In the genomic region with DNA sequence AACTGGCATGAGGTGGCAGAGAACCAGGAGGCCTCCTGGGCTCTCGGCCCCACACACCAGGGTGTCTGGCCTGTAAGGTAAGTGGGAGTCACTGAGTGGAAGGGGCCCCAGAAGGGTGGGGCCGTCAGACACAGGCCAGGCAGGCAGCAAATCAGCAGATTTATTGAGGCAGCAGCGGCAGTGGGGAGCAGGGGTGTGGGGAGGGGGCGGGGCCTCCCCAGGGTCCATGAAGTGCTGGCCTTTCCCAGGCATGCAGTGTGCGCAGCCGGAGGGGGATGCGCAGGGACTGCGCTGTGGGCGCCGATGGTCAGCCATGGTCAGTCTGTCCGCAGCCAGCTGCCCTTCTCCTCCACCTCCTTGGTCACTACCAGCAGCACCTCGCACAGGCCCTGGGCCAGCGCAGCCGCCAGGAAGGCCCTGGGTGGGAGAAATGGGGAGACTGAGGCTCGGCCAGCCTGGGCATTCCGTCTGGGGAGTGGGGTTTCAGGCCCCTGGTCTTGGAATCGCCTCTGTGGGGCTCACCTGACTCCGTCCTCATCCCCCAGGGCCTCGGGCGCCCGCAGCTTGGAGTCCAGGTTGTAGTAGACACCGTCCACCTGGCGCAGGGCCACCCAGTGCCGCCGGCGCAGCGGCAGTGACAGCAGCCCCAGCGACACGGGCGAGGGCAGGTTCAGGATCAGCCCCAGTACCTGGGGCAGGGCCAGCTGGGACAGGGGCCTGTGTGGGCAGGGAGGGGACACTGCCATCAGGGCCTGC, we compare ENCODE assay signal across 23 cellular contexts. TPM values are rescaled to one million over a fixed set of nuclear protein-coding genes. Genes with fewer than 3 reads are reported as not detected.
DNase-seq lines count a peak whose midpoint lies in the region; ATAC-seq, FAIRE-seq and TF ChIP-seq lines count a peak whose summit lies in the region.
"Had no signal": no experiment of that assay in that cellular context is flagged by ENCODE, and none has a peak within 500 bp of the region (broad histone marks: within the 10 kb centered on the region; RNA-seq: fewer than 3 reads in every experiment).

No MANE protein-coding gene starts in this region.

- no peaks in the 10 kb centered on the region for H3K9me3 ChIP-seq in K562 (replicated peaks; ENCODE audit: control insufficient read depth, insufficient read depth, low read depth, low read length)
- no peaks in the 10 kb centered on the region for H3K9me3 ChIP-seq in lower lobe of right lung
- H3K9me3 ChIP-seq: A549, BLaER1 had no signal

- H3K9me1 ChIP-seq in K562 (ENCODE audit: control insufficient read depth, insufficient read depth, low read length) = peaks cover 4% of the 10 kb centered on the region

- ATAC-seq in K562 = 0 out of 3 replicates have a peak, but pooled peaks have one; percentile 14
- ATAC-seq in lower lobe of right lung = no peak
- no peak for ATAC-seq in GM18870 (IDR thresholded peaks at IDR 0.05; ENCODE audit: unreplicated experiment)
- no peak for ATAC-seq in GM18505 (IDR thresholded peaks at IDR 0.05; ENCODE audit: unreplicated experiment)
- ATAC-seq in HG03097 (IDR thresholded peaks at IDR 0.05; ENCODE audit: low FRiP score, unreplicated experiment) = no peak
- ATAC-seq: A549, HepG2 had no signal

- H3K27me3 ChIP-seq in K562 (ENCODE audit: control insufficient read depth in 2 of 2, insufficient read depth in 2 of 2, low read length in 2 of 2) (no peaks in the 10 kb centered on the region), lower lobe of right lung (ENCODE audit: low read depth) (no peaks in the 10 kb centered on the region)
- H3K27me3 ChIP-seq: BLaER1 had no signal

- peak overlapping the region in 1 of 2 experiments; percentile 68; a peak in 2 of 4 replicates for H3K9ac ChIP-seq in K562 (ENCODE audit: insufficient read depth in 1 of 2, low read depth in 2 of 2, low read length in 2 of 2)
- H3K9ac ChIP-seq: BLaER1, GM23248 had no signal

- H3K36me3 ChIP-seq in K562 (ENCODE audit: control insufficient read depth, insufficient read depth, low read length) = no peaks in the 10 kb centered on the region
- peaks cover 5% of the 10 kb centered on the region for H3K36me3 ChIP-seq in lower lobe of right lung
- H3K36me3 ChIP-seq: BLaER1 had no signal

- H3K4me1 ChIP-seq in K562 (replicated peaks in 1 of 2; ENCODE audit: control insufficient read depth in 2 of 2, insufficient read depth in 2 of 2, low read length in 2 of 2) (peaks cover 5 to 46% of the 10 kb centered on the region in 2 experiments; a peak in 4 of 5 replicates), lower lobe of right lung (peaks cover 8% of the 10 kb centered on the region)

- H3K79me2 ChIP-seq in K562 (ENCODE audit: control insufficient read depth, insufficient read depth, low read length) = no peaks in the 10 kb centered on the region; the same call in 2 of the 3 replicates

- no peak for TF ChIP-seq RAD21 in K562 (CRISPR knock-in tag; conservative IDR thresholded peaks at IDR 0.05 in 1 of 2, IDR thresholded peaks at IDR 0.05 in 1 of 2)

- intact Hi-C loops in K562 (cut with micrococcal nuclease) = no loop called here
- intact Hi-C loops in lower lobe of right lung (cut with DNase I) = no loop called here
- intact Hi-C loops in posterior vena cava (cut with DNase I) = no loop called here

- 83% methylated on average over 19 of the region's 30 CpGs for WGBS in K562 (ENCODE audit: insufficient coverage, low coverage, missing lambda C conversion rate)

- no peak overlapping the region for H2AFZ ChIP-seq in K562 (ENCODE audit: low read depth, low read length)
- H2AFZ ChIP-seq: GM23248 had no signal

- no TSS peak for BruUV-seq in K562 (replicated peaks; lab: Mats Ljungman, UMichigan)

- no peak for TF ChIP-seq POLR2A in K562 (conservative IDR thresholded peaks at IDR 0.05)
- no peak for TF ChIP-seq POLR2A in GM18505 (IDR thresholded peaks at IDR 0.05; ENCODE audit: borderline replicate concordance, extremely low read depth, insufficient read depth, insufficient read length)

- no peak for TF ChIP-seq EP300 in K562 (IDR thresholded peaks at IDR 0.05; ENCODE audit: low read length)

- no peaks in the 10 kb centered on the region for H4K20me1 ChIP-seq in K562 (replicated peaks; ENCODE audit: control insufficient read depth, insufficient read depth, low read length)
- H4K20me1 ChIP-seq: BLaER1 had no signal

- no peak for FAIRE-seq in K562 (lab: Jason Lieb, UNC)
- FAIRE-seq: A549, GM12892, HepG2 had no signal

- CTCF ChIA-PET in K562 (lab: Yijun Ruan, JAX; ENCODE audit: low intra/inter-chr PET ratio) = no interaction called here

- DNase-seq in activated effector memory CD4-positive, alpha-beta T cell treated with anti-CD3 and anti-CD28 coated beads, Interleukin-2, amount 50 U/mL, for 16 hours = peak; percentile 61
- no peak for DNase-seq in activated effector memory CD4-positive, alpha-beta T cell treated with Interleukin-2 at 50 U/mL for 16 hours
- DNase-seq in K562 (ENCODE audit: extremely low read depth in 1 of 4, low spot score in 3 of 4) = no peak
- DNase-seq in lower lobe of right lung = peak; percentile 37
- peak; percentile 72 for DNase-seq in posterior vena cava (ENCODE audit: low spot score)
- DNase-seq: DMS153, DMS79, GDM1, GM23248 had no signal

- TF ChIP-seq CTCF in K562 (IDR thresholded peaks at IDR 0.05 in 2 of 3, conservative IDR thresholded peaks at IDR 0.05 in 1 of 3; ENCODE audit: insufficient read depth in 2 of 3, low read depth in 1 of 3, low read length in 3 of 3) (no peak), lower lobe of right lung (IDR thresholded peaks at IDR 0.05) (no peak)

- POLR2A ChIA-PET in K562 (lab: Yijun Ruan, JAX) = interaction anchor here (0.6 kb wide), 1 partner anchor 23 kb away, joined by 3 read pairs; no protein-coding TSS in a partner anchor

- H3K27ac ChIP-seq in K562 (ENCODE audit: extremely low read depth, low read depth, low read length) (no peak overlapping the region), lower lobe of right lung (no peak overlapping the region)
- H3K27ac ChIP-seq: 22Rv1, A549, BLaER1, GM23248 had no signal

- H3K4me3 ChIP-seq in K562 (no peak overlapping the region), lower lobe of right lung (no peak overlapping the region)
- H3K4me3 ChIP-seq: A549, BLaER1, GM23248 had no signal

- H3K4me2 ChIP-seq in K562 (ENCODE audit: insufficient read depth, low read length) = no peak overlapping the region
- H3K4me2 ChIP-seq: A549, BLaER1 had no signal

- in situ Hi-C loops in K562 (cut with MboI) = no loop called here

RNA-seq across cellular contexts. Expression of a gene that starts 5.0 kb away (rescaled TPM):
- total RNA-seq in K562 (2011; cell fraction: chromatin; rRNA removed; ENCODE audit: low replicate concordance) = 2.5 TPM in 1 of 2 replicates, not detected in the other
- total RNA-seq in K562 (2011; cell fraction: nucleolus; rRNA removed) = 1.2 and 1.8 TPM in 2 replicates
- total RNA-seq in K562 (2011; cell fraction: nucleoplasm; rRNA removed) = 3.2 and 4.7 TPM in 2 replicates
- total RNA-seq in K562 (2014; rRNA removed) = 12.0 and 15.5 TPM in 2 replicates
- 0.55 and 0.61 TPM in 2 replicates for total RNA-seq in K562 (2014; rRNA removed; fragmentation: Illumina TruSeq; extraction: Trizol)
- 3.1 and 4.5 TPM in 2 replicates for total RNA-seq in K562 (2015; rRNA removed; fragmentation: Illumina TruSeq; extraction: Trizol)
- total RNA-seq in K562 (2021) = 13.6 and 17.8 TPM in 2 replicates
- polyA plus RNA-seq in K562 (2011; rRNA removed) = 3.3 and 3.8 TPM in 2 replicates
- polyA plus RNA-seq in K562 (2011; cell fraction: cytosol; rRNA removed) = 7.6 and 42.8 TPM in 2 replicates
- 3.9 and 12.6 TPM in 2 replicates for polyA plus RNA-seq in K562 (2011; cell fraction: nucleus; rRNA removed)
- polyA plus RNA-seq in K562 (2012) = 10.4 and 14.8 TPM in 2 replicates
- 1.3 and 3.3 TPM in 2 replicates for polyA plus RNA-seq in K562 (2014; fragmentation: Illumina TruSeq; extraction: Trizol)
- polyA plus RNA-seq in K562 (2014; fragmentation: Nextera tagmentation; extraction: Ambion mirVana) = under 1 TPM; 0.06 to 0.95 TPM
- 12.5 and 14.4 TPM in 2 replicates for polyA plus RNA-seq in K562 (2014; rRNA removed)
- polyA minus RNA-seq in K562 (2011; rRNA and poly(A)+ RNA removed) = 0.32 and 0.66 TPM in 2 replicates
- polyA minus RNA-seq in K562 (2011; cell fraction: cytosol; rRNA and poly(A)+ RNA removed) = 4.2 and 5.2 TPM in 2 replicates
- polyA minus RNA-seq in K562 (2011; cell fraction: nucleus; rRNA and poly(A)+ RNA removed) = 1.8 and 3.6 TPM in 2 replicates
- 40.4 TPM for total RNA-seq in lower lobe of right lung
- total RNA-seq in posterior vena cava = 10 to 100 TPM; 27.5 to 31.7 TPM

RNA-seq across cellular contexts. Expression of a gene that starts 7.7 kb away (rescaled TPM):
- not detected in 2 replicates for total RNA-seq in K562 (2011; cell fraction: chromatin; rRNA removed; ENCODE audit: low replicate concordance)
- total RNA-seq in K562 (2011; cell fraction: nucleolus; rRNA removed) = not detected in 2 replicates
- total RNA-seq in K562 (2011; cell fraction: nucleoplasm; rRNA removed) = not detected in 2 replicates
- total RNA-seq in K562 (2014; rRNA removed) (not detected in 2 replicates), K562 (2014; rRNA removed; fragmentation: Illumina TruSeq; extraction: Trizol) (not detected in 2 replicates), K562 (2015; rRNA removed; fragmentation: Illumina TruSeq; extraction: Trizol) (not detected in 2 replicates), K562 (2021) (not detected in 2 replicates), lower lobe of right lung (not detected), posterior vena cava (not detected)
- polyA plus RNA-seq in K562 (2011; rRNA removed) (not detected in 2 replicates), K562 (2014; fragmentation: Illumina TruSeq; extraction: Trizol) (not detected in 2 replicates), K562 (2014; fragmentation: Nextera tagmentation; extraction: Ambion mirVana) (not detected), K562 (2014; rRNA removed) (not detected in 2 replicates)
- not detected in 2 replicates for polyA plus RNA-seq in K562 (2011; cell fraction: cytosol; rRNA removed)
- polyA plus RNA-seq in K562 (2011; cell fraction: nucleus; rRNA removed) = not detected in 2 replicates
- polyA plus RNA-seq in K562 (2012) = 0.39 and 0.40 TPM in 2 replicates
- polyA minus RNA-seq in K562 (2011; rRNA and poly(A)+ RNA removed) = not detected in 2 replicates
- not detected in 2 replicates for polyA minus RNA-seq in K562 (2011; cell fraction: cytosol; rRNA and poly(A)+ RNA removed)
- polyA minus RNA-seq in K562 (2011; cell fraction: nucleus; rRNA and poly(A)+ RNA removed) = not detected in 2 replicates
- total RNA-seq: CD4-positive, alpha-beta memory T cell; Daoy; GM23248; H4 had no signal
- polyA plus RNA-seq: A549; AG04450; CD14-positive monocyte; CD4-positive, alpha-beta memory T cell; GM23248; IgD-negative memory B cell had no signal

RNA-seq across cellular contexts. Expression of a gene that starts 29.4 kb away (rescaled TPM):
- 0.49 TPM in 1 of 2 replicates, not detected in the other for total RNA-seq in K562 (2011; cell fraction: chromatin; rRNA removed; ENCODE audit: low replicate concordance)
- total RNA-seq in K562 (2011; cell fraction: nucleolus; rRNA removed) = 0.39 TPM in 1 of 2 replicates, not detected in the other
- not detected in 2 replicates for total RNA-seq in K562 (2011; cell fraction: nucleoplasm; rRNA removed)
- 0.23 and 0.33 TPM in 2 replicates for total RNA-seq in K562 (2014; rRNA removed)
- not detected in 2 replicates for total RNA-seq in K562 (2014; rRNA removed; fragmentation: Illumina TruSeq; extraction: Trizol)
- total RNA-seq in K562 (2015; rRNA removed; fragmentation: Illumina TruSeq; extraction: Trizol) = 0.47 TPM in 1 of 2 replicates, not detected in the other
- total RNA-seq in K562 (2021) = 0.31 and 0.82 TPM in 2 replicates
- polyA plus RNA-seq in K562 (2011; rRNA removed) = 0.10 and 0.26 TPM in 2 replicates
- 0.59 and 0.78 TPM in 2 replicates for polyA plus RNA-seq in K562 (2011; cell fraction: cytosol; rRNA removed)
- polyA plus RNA-seq in K562 (2011; cell fraction: nucleus; rRNA removed) = 0.22 and 0.38 TPM in 2 replicates
- polyA plus RNA-seq in K562 (2012) = 0.49 and 0.83 TPM in 2 replicates
- polyA plus RNA-seq in K562 (2014; fragmentation: Illumina TruSeq; extraction: Trizol) = 0.57 and 0.59 TPM in 2 replicates
- polyA plus RNA-seq in K562 (2014; fragmentation: Nextera tagmentation; extraction: Ambion mirVana) = under 1 TPM in 1 of 2 experiments, not detected in 1; 0.13 TPM
- 0.16 and 0.17 TPM in 2 replicates for polyA plus RNA-seq in K562 (2014; rRNA removed)
- not detected in 2 replicates for polyA minus RNA-seq in K562 (2011; rRNA and poly(A)+ RNA removed)
- 1.4 TPM in 1 of 2 replicates, not detected in the other for polyA minus RNA-seq in K562 (2011; cell fraction: cytosol; rRNA and poly(A)+ RNA removed)
- 0.27 TPM in 1 of 2 replicates, not detected in the other for polyA minus RNA-seq in K562 (2011; cell fraction: nucleus; rRNA and poly(A)+ RNA removed)
- total RNA-seq in lower lobe of right lung = 2.2 TPM
- not detected for total RNA-seq in posterior vena cava
- total RNA-seq: GM23248, HepG2 had no signal
- polyA plus RNA-seq: HepG2 had no signal

RNA-seq across cellular contexts. Expression of a gene that starts 29.7 kb away (rescaled TPM):
- 22.6 and 40.4 TPM in 2 replicates for total RNA-seq in K562 (2011; cell fraction: chromatin; rRNA removed; ENCODE audit: low replicate concordance)
- 43.2 and 45.7 TPM in 2 replicates for total RNA-seq in K562 (2011; cell fraction: nucleolus; rRNA removed)
- total RNA-seq in K562 (2011; cell fraction: nucleoplasm; rRNA removed) = 27.7 and 40.1 TPM in 2 replicates
- total RNA-seq in K562 (2014; rRNA removed) = 40.4 and 48.9 TPM in 2 replicates
- total RNA-seq in K562 (2014; rRNA removed; fragmentation: Illumina TruSeq; extraction: Trizol) = 6.1 and 7.4 TPM in 2 replicates
- 25.2 and 25.8 TPM in 2 replicates for total RNA-seq in K562 (2015; rRNA removed; fragmentation: Illumina TruSeq; extraction: Trizol)
- total RNA-seq in K562 (2021) = 42.5 and 46.0 TPM in 2 replicates
- 12.4 and 13.7 TPM in 2 replicates for polyA plus RNA-seq in K562 (2011; rRNA removed)
- polyA plus RNA-seq in K562 (2011; cell fraction: cytosol; rRNA removed) = 18.3 and 54.3 TPM in 2 replicates
- 13.8 and 24.8 TPM in 2 replicates for polyA plus RNA-seq in K562 (2011; cell fraction: nucleus; rRNA removed)
- 37.9 TPM in 2 replicates for polyA plus RNA-seq in K562 (2012)
- polyA plus RNA-seq in K562 (2014; fragmentation: Illumina TruSeq; extraction: Trizol) = 13.1 and 27.3 TPM in 2 replicates
- polyA plus RNA-seq in K562 (2014; fragmentation: Nextera tagmentation; extraction: Ambion mirVana) = 1 to 10 TPM; 1.4 to 2.9 TPM
- polyA plus RNA-seq in K562 (2014; rRNA removed) = 34.5 and 38.2 TPM in 2 replicates
- polyA minus RNA-seq in K562 (2011; rRNA and poly(A)+ RNA removed) = 1.9 and 3.7 TPM in 2 replicates
- 14.7 and 15.0 TPM in 2 replicates for polyA minus RNA-seq in K562 (2011; cell fraction: cytosol; rRNA and poly(A)+ RNA removed)
- 6.4 and 6.7 TPM in 2 replicates for polyA minus RNA-seq in K562 (2011; cell fraction: nucleus; rRNA and poly(A)+ RNA removed)
- 95.6 TPM for total RNA-seq in lower lobe of right lung
- total RNA-seq in posterior vena cava = 10 to 100 TPM; 60.2 to 87.6 TPM
- total RNA-seq: HepG2 had no signal
- polyA plus RNA-seq: HepG2 had no signal

Comparison
In these comparisons a context has a peak if more than half of its experiments do, and no peak if none do; other contexts are left out.
1. DNase-seq: peak in activated effector memory CD4-positive, alpha-beta T cell treated with anti-CD3 and anti-CD28 coated beads, Interleukin-2, amount 50 U/mL, for 16 hours (single experiment), lower lobe of right lung (single experiment) and posterior vena cava (single experiment); none in activated effector memory CD4-positive, alpha-beta T cell treated with Interleukin-2 at 50 U/mL for 16 hours (single experiment) and K562 (0 of 4).